Comparison of ENCODE assay signal across 9 cellular contexts in genomic region chr16:85234310-85235235, GRCh38.
DNase-seq lines count a peak whose midpoint lies in the region; ATAC-seq and TF ChIP-seq lines count a peak whose summit lies in the region.
"Had no signal": no experiment of that assay in that cellular context is flagged by ENCODE, and none has a peak within 500 bp of the region (broad histone marks: within the 10 kb centered on the region; RNA-seq: fewer than 3 reads in every experiment).

No MANE protein-coding gene starts in this region.

- no peak for TF ChIP-seq RAD21 in HCT116 (IDR thresholded peaks at IDR 0.05; ENCODE audit: low read depth)

- no peaks in the 10 kb centered on the region for H3K9me2 ChIP-seq in HCT116 (ENCODE audit: insufficient read depth)

- TF ChIP-seq POLR2A in HCT116 (IDR thresholded peaks at IDR 0.05; ENCODE audit: borderline replicate concordance, extremely low read depth, insufficient read depth, insufficient read length) (no peak), stomach (IDR thresholded peaks at IDR 0.05) (no peak)

- intact Hi-C loops in HCT116 (cut with micrococcal nuclease) (loop anchor here (5.0 to 10.0 kb wide), 2 partner anchors 62 to 300 kb away; no protein-coding TSS in a partner anchor), stomach (cut with DNase I; ENCODE audit: low total_unique reads) (no loop called here), head of caudate nucleus (cut with DNase I) (no loop called here)

- RAD21 ChIA-PET in HCT116 (lab: Charles Lee; ENCODE audit: low non-redundant PET in 1 of 2, low total read pairs in 2 of 2, uncharacterized antibody in 2 of 2, unreplicated experiment in 2 of 2), result no interaction called here

- no peaks in the 10 kb centered on the region for H3K36me3 Mint-ChIP-seq in WTC11

- no TSS peak for BruUV-seq in HCT116 (replicated peaks; lab: Mats Ljungman, UMichigan)

- peaks cover 11% of the 10 kb centered on the region for H3K9me3 Mint-ChIP-seq in WTC11
- H3K9me3 Mint-ChIP-seq: dendritic cell treated with granulocyte-macrophage colony-stimulating factor and Interleukin-4, amounts not matched to agents 40 ng/mL and 50 ng/mL, for 4 days had no signal

- H3K36me3 ChIP-seq in HCT116 (ENCODE audit: control insufficient read depth in 1 of 2, insufficient read depth in 2 of 2, low read length in 2 of 2) (no peaks in the 10 kb centered on the region), stomach (no peaks in the 10 kb centered on the region)

- peak overlapping the region; percentile 98 for H3K4me2 ChIP-seq in HCT116 (ENCODE audit: low read length)

- H3K79me2 ChIP-seq in HCT116 (ENCODE audit: insufficient read depth, low read length), result peaks cover 4% of the 10 kb centered on the region; the same call in 1 of the 2 replicates

- H3K4me1 Mint-ChIP-seq in WTC11, result peaks cover 37% of the 10 kb centered on the region

- H3K4me3 ChIP-seq in HCT116 (replicated peaks in 1 of 2; ENCODE audit: low read depth in 1 of 2, low read length in 2 of 2) (peak overlapping the region; percentile 43 to 61), stomach (peak overlapping the region; percentile 37 to 50 (median 46))

- DNase-seq in HCT116 (ENCODE audit: low read depth, low spot score), result no peak
- DNase-seq in WTC11 (ENCODE audit: low spot score), result peak; percentile 92
- DNase-seq in iPS DF 19.7 (ENCODE audit: low read depth, low spot score), result peak; percentile 85
- DNase-seq in stomach, result peak; percentile 51
- DNase-seq in activated effector memory CD4-positive, alpha-beta T cell treated with Interleukin-2 at 50 U/mL for 16 hours, result no peak
- DNase-seq in stimulated activated CD4-positive, alpha-beta T cell treated with anti-CD3 and anti-CD28 coated beads, Interleukin-2, amount 100 ng/mL, for 48 hours, result no peak
- DNase-seq in head of caudate nucleus, result no peak

- CTCF ChIA-PET in HCT116 (lab: Charles Lee), result interaction anchor here (1.4 to 2.8 kb wide), 3 partner anchors 11 to 62 kb away, joined by 4 to 17 read pairs (median 7); no protein-coding TSS in a partner anchor
- CTCF ChIA-PET in WTC11 (lab: Charles Lee), result interaction anchor here (0.9 to 3.5 kb wide), 10 partner anchors 11 to 381 kb away, joined by 3 to 35 read pairs (median 4); no protein-coding TSS in a partner anchor

- no peaks in the 10 kb centered on the region for H3K27me3 ChIP-seq in HCT116 (ENCODE audit: insufficient read depth, low read length)
- peaks cover 0 to 28% (median 17%) of the 10 kb centered on the region in 3 donors for H3K27me3 ChIP-seq in stomach

- peak; percentile 71 for ATAC-seq in HCT116
- peak; percentile 70 for ATAC-seq in WTC11
- ATAC-seq in HG02588 (IDR thresholded peaks at IDR 0.05; ENCODE audit: unreplicated experiment), result no peak

- H3K9ac ChIP-seq in HCT116 (ENCODE audit: low read length), result peak overlapping the region; percentile 57

- H3K27me3 Mint-ChIP-seq in WTC11 (ENCODE audit: low read depth), result no peaks in the 10 kb centered on the region; the same call in 1 of the 2 replicates

- no peak for TF ChIP-seq EP300 in stomach (IDR thresholded peaks at IDR 0.05)

- H3K27ac Mint-ChIP-seq in WTC11, result peak overlapping the region; percentile 87
- H3K27ac Mint-ChIP-seq: dendritic cell treated with granulocyte-macrophage colony-stimulating factor and Interleukin-4, amounts not matched to agents 40 ng/mL and 50 ng/mL, for 4 days had no signal

- H3K4me1 ChIP-seq in HCT116 (ENCODE audit: control insufficient read depth in 1 of 2, insufficient read depth in 2 of 2, low read length in 2 of 2) (peaks cover 47 to 57% of the 10 kb centered on the region in 2 experiments), stomach (peaks cover 22 to 79% (median 49%) of the 10 kb centered on the region in 4 donors)

- POLR2A ChIA-PET in HCT116 (lab: Charles Lee), result interaction anchor here (0.6 kb wide), 1 partner anchor 377 kb away, joined by 4 read pairs; no protein-coding TSS in a partner anchor
- POLR2A ChIA-PET in WTC11 (lab: Charles Lee), result interaction anchor here (0.7 to 1.6 kb wide), 4 partner anchors 32 to 455 kb away, joined by 3 to 6 read pairs (median 4); no protein-coding TSS in a partner anchor

- H2AFZ ChIP-seq in HCT116 (ENCODE audit: low read depth, low read length, poor library complexity, severe bottlenecking), result no peak overlapping the region

- H3K9me3 ChIP-seq in HCT116 (ENCODE audit: control insufficient read depth in 1 of 2, insufficient read depth in 1 of 2, low read depth in 1 of 2, low read length in 2 of 2) (no peaks in the 10 kb centered on the region), stomach (no peaks in the 10 kb centered on the region)

- TF ChIP-seq CTCF in HCT116 (IDR thresholded peaks at IDR 0.05 in 2 of 3, conservative IDR thresholded peaks at IDR 0.05 in 1 of 3; ENCODE audit: borderline replicate concordance in 1 of 3, insufficient read depth in 1 of 3, low read depth in 2 of 3, low read length in 2 of 3) (no peak), WTC11 (IDR thresholded peaks at IDR 0.05) (no peak), stomach (IDR thresholded peaks at IDR 0.05) (no peak)

- H3K27ac ChIP-seq in HCT116 (ENCODE audit: low read depth, low read length) (peak overlapping the region; percentile 59), stomach (peak overlapping the region; percentile 44 to 83 (median 75))

- no peaks in the 10 kb centered on the region for H4K20me1 ChIP-seq in HCT116 (ENCODE audit: insufficient read depth)

- WGBS in stomach, 5 donors, result 15 to 28% (median 19%) methylated on average over 22 to 36 of the region's 36 CpGs

- peak overlapping the region; percentile 58 for H3K4me3 Mint-ChIP-seq in WTC11
- H3K4me3 Mint-ChIP-seq: dendritic cell treated with granulocyte-macrophage colony-stimulating factor and Interleukin-4, amounts not matched to agents 40 ng/mL and 50 ng/mL, for 4 days had no signal

TF ChIP-seq in HCT116, 20 proteins besides CTCF, POLR2A, EP300 and RAD21:
- TF ChIP-seq ZNF274 (IDR thresholded peaks at IDR 0.05; ENCODE audit: low read depth, low read length) (no peak), POLR2AphosphoS5 (IDR thresholded peaks at IDR 0.05; ENCODE audit: low read depth, low read length) (peak; percentile 24; the same call in 1 of the 2 replicates), TCF7L2 (IDR thresholded peaks at IDR 0.05; ENCODE audit: borderline replicate concordance, extremely low read depth, insufficient read depth, insufficient read length) (peak; percentile 56), EGR1 (IDR thresholded peaks at IDR 0.05; ENCODE audit: low read depth) (peak; percentile 97)

TF ChIP-seq in WTC11, 78 proteins besides CTCF, POLR2A, EP300 and RAD21 (continues in another document):
- no peak; the same call in 1 of the 2 replicates for TF ChIP-seq ZNF423 (CRISPR knock-in tag; IDR thresholded peaks at IDR 0.05)
- TF ChIP-seq OVOL2 (CRISPR knock-in tag; IDR thresholded peaks at IDR 0.05; ENCODE audit: borderline replicate concordance), result no peak
- TF ChIP-seq E2F1 (CRISPR knock-in tag; IDR thresholded peaks at IDR 0.05), result no peak
- TF ChIP-seq RELA (CRISPR knock-in tag; IDR thresholded peaks at IDR 0.05; ENCODE audit: borderline replicate concordance), result no peak
- TF ChIP-seq ZNF416 (CRISPR knock-in tag; IDR thresholded peaks at IDR 0.05), result no peak
- no peak for TF ChIP-seq RORB (CRISPR knock-in tag; IDR thresholded peaks at IDR 0.05)
- TF ChIP-seq ZNF281 (CRISPR knock-in tag; IDR thresholded peaks at IDR 0.05), result no peak
- TF ChIP-seq CBFB (CRISPR knock-in tag; IDR thresholded peaks at IDR 0.05; ENCODE audit: low read depth), result no peak
- TF ChIP-seq FOXJ3 (CRISPR knock-in tag; IDR thresholded peaks at IDR 0.05; ENCODE audit: borderline replicate concordance), result no peak
- no peak for TF ChIP-seq E2F4 (CRISPR knock-in tag; IDR thresholded peaks at IDR 0.05; ENCODE audit: borderline replicate concordance, low read depth)

Comparison
In these comparisons a context has a peak if more than half of its experiments do, and no peak if none do; other contexts are left out.
1. DNase-seq: peak in WTC11 (single experiment), iPS DF 19.7 (single experiment) and stomach (single experiment); none in HCT116 (single experiment), activated effector memory CD4-positive, alpha-beta T cell treated with Interleukin-2 at 50 U/mL for 16 hours (single experiment), stimulated activated CD4-positive, alpha-beta T cell treated with anti-CD3 and anti-CD28 coated beads, Interleukin-2, amount 100 ng/mL, for 48 hours (0 of 2) and head of caudate nucleus (0 of 42).
2. Of the 4 proteins assayed by ChIP-seq in both WTC11 and HCT116: peak only in WTC11: SP1; only in HCT116: none; in both: none; in neither: 3.